ENCODE assay signal across 2 cellular contexts in genomic region chr16:48378836-48379235, GRCh38.
TF ChIP-seq lines count a peak whose summit lies in the region.

No MANE protein-coding gene starts in this region.

TF ChIP-seq in A549, 52 proteins besides CTCF, POLR2A, EP300 and RAD21:
- no peak for TF ChIP-seq GATA3 (IDR thresholded peaks at IDR 0.05; ENCODE audit: borderline replicate concordance)
- no peak for TF ChIP-seq SREBF2 (IDR thresholded peaks at IDR 0.05)
- no peak for TF ChIP-seq HES2 (IDR thresholded peaks at IDR 0.05)
- TF ChIP-seq CHD4 (IDR thresholded peaks at IDR 0.05; ENCODE audit: borderline replicate concordance): no peak
- no peak for TF ChIP-seq ZNF302 (CRISPR knock-in tag; IDR thresholded peaks at IDR 0.05)
- TF ChIP-seq KDM5A (IDR thresholded peaks at IDR 0.05): no peak
- TF ChIP-seq, protein P1, sequence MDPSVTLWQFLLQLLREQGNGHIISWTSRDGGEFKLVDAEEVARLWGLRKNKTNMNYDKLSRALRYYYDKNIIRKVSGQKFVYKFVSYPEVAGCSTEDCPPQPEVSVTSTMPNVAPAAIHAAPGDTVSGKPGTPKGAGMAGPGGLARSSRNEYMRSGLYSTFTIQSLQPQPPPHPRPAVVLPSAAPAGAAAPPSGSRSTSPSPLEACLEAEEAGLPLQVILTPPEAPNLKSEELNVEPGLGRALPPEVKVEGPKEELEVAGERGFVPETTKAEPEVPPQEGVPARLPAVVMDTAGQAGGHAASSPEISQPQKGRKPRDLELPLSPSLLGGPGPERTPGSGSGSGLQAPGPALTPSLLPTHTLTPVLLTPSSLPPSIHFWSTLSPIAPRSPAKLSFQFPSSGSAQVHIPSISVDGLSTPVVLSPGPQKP (IDR thresholded peaks at IDR 0.05; ENCODE audit: low read depth, low read length): no peak
- TF ChIP-seq HOXA7 (CRISPR knock-in tag; IDR thresholded peaks at IDR 0.05): no peak
- TF ChIP-seq TFCP2L1 (CRISPR knock-in tag; IDR thresholded peaks at IDR 0.05): no peak
- no peak for TF ChIP-seq JUNB (IDR thresholded peaks at IDR 0.05)
- no peak for TF ChIP-seq HEYL (CRISPR knock-in tag; IDR thresholded peaks at IDR 0.05)
- no peak for TF ChIP-seq ATOH8 (CRISPR knock-in tag; IDR thresholded peaks at IDR 0.05; ENCODE audit: low read depth)
- no peak for TF ChIP-seq REST (IDR thresholded peaks at IDR 0.05)
- no peak for TF ChIP-seq EHF (CRISPR knock-in tag; IDR thresholded peaks at IDR 0.05)
- TF ChIP-seq SMC3 (IDR thresholded peaks at IDR 0.05): no peak
- no peak for TF ChIP-seq MYC (IDR thresholded peaks at IDR 0.05; ENCODE audit: borderline replicate concordance, low read length)
- TF ChIP-seq, protein P2, sequence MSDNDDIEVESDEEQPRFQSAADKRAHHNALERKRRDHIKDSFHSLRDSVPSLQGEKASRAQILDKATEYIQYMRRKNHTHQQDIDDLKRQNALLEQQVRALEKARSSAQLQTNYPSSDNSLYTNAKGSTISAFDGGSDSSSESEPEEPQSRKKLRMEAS (IDR thresholded peaks at IDR 0.05): no peak
- TF ChIP-seq CBX2 (IDR thresholded peaks at IDR 0.05; ENCODE audit: borderline replicate concordance, low read depth): no peak
TF ChIP-seq in A549: peak in this region for 0.

TF ChIP-seq in IMR-90, 13 proteins besides CTCF, POLR2A, EP300 and RAD21:
- TF ChIP-seq CHD1 (IDR thresholded peaks at IDR 0.05; ENCODE audit: low read depth, low read length) (no peak), RCOR1 (IDR thresholded peaks at IDR 0.05; ENCODE audit: insufficient replicate concordance, low read length) (no peak), RFX5 (IDR thresholded peaks at IDR 0.05; ENCODE audit: low read depth, low read length) (no peak), MAFK (IDR thresholded peaks at IDR 0.05; ENCODE audit: low read depth, low read length) (no peak), CEBPB (IDR thresholded peaks at IDR 0.05; ENCODE audit: low read depth, low read length) (no peak), MXI1 (IDR thresholded peaks at IDR 0.05; ENCODE audit: borderline replicate concordance, low read depth, low read length) (no peak), FOS (IDR thresholded peaks at IDR 0.05; ENCODE audit: low read depth, low read length) (no peak), MAZ (IDR thresholded peaks at IDR 0.05; ENCODE audit: borderline replicate concordance, low read depth, low read length) (no peak), NFE2L2 (IDR thresholded peaks at IDR 0.05; ENCODE audit: low read depth, low read length) (no peak), BHLHE40 (IDR thresholded peaks at IDR 0.05; ENCODE audit: low read depth, low read length) (no peak), SMC3 (IDR thresholded peaks at IDR 0.05; ENCODE audit: low read depth, low read length) (no peak)
- TF ChIP-seq, protein P1 (IDR thresholded peaks at IDR 0.05; ENCODE audit: borderline replicate concordance, low read depth, low read length): no peak
- TF ChIP-seq, protein P3, sequence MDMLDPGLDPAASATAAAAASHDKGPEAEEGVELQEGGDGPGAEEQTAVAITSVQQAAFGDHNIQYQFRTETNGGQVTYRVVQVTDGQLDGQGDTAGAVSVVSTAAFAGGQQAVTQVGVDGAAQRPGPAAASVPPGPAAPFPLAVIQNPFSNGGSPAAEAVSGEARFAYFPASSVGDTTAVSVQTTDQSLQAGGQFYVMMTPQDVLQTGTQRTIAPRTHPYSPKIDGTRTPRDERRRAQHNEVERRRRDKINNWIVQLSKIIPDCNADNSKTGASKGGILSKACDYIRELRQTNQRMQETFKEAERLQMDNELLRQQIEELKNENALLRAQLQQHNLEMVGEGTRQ (IDR thresholded peaks at IDR 0.05; ENCODE audit: low read depth, low read length): no peak
